Comparison of ENCODE assay signal across 17 cellular contexts in genomic region chr15:95470529-95470928, GRCh38.
DNase-seq lines count a peak whose midpoint lies in the region; ATAC-seq and TF ChIP-seq lines count a peak whose summit lies in the region.
"Had no signal": no experiment of that assay in that cellular context is flagged by ENCODE, and none has a peak within 500 bp of the region (broad histone marks: within the 10 kb centered on the region; RNA-seq: fewer than 3 reads in every experiment).

No MANE protein-coding gene starts in this region.

- H3K4me3 ChIP-seq in SJCRH30 = no peak overlapping the region
- H3K4me3 ChIP-seq in adrenal gland = no peak overlapping the region
- no peak overlapping the region for H3K4me3 ChIP-seq in left ventricle myocardium inferior
- no peak overlapping the region for H3K4me3 ChIP-seq in transverse colon
- H3K4me3 ChIP-seq: A549, GM12878, GM23248 had no signal

- DNase-seq in SJCRH30 = no peak
- no peak for DNase-seq in adrenal gland
- DNase-seq in left ventricle myocardium inferior = no peak
- DNase-seq in sciatic nerve (ENCODE audit: low spot score) = no peak
- no peak for DNase-seq in stimulated activated CD4-positive, alpha-beta T cell treated with anti-CD3 and anti-CD28 coated beads, Interleukin-4, amount 100 ng/mL, for 4 hours
- no peak for DNase-seq in SKM-1 treated with dmso at 0.1 percent for 144 hours (lab: John Stamatoyannopoulos, UW; ENCODE audit: unreplicated experiment)
- DNase-seq in transverse colon = no peak
- DNase-seq in erythroblast (lab: John Stamatoyannopoulos, UW) = no peak
- DNase-seq: DMS53, GM23248, MV-4-11, NCI-H1436, NCI-H2081, NCI-H510A treated with DMSO at 0.1 percent for 48 hours had no signal

- TF ChIP-seq EP300 in transverse colon (IDR thresholded peaks at IDR 0.05; ENCODE audit: low read depth) = no peak

- TF ChIP-seq CTCF in adrenal gland (IDR thresholded peaks at IDR 0.05) (no peak), left ventricle myocardium inferior (IDR thresholded peaks at IDR 0.05; ENCODE audit: borderline replicate concordance) (no peak), transverse colon (IDR thresholded peaks at IDR 0.05) (no peak)

- TF ChIP-seq POLR2A in adrenal gland (IDR thresholded peaks at IDR 0.05) = no peak
- TF ChIP-seq POLR2A in transverse colon (IDR thresholded peaks at IDR 0.05) = no peak
- TF ChIP-seq POLR2A in erythroblast (IDR thresholded peaks at IDR 0.05; ENCODE audit: low read length) = no peak

- H3K27me3 ChIP-seq in SJCRH30 = no peaks in the 10 kb centered on the region
- H3K27me3 ChIP-seq in adrenal gland = no peaks in the 10 kb centered on the region
- H3K27me3 ChIP-seq in left ventricle myocardium inferior (ENCODE audit: low read depth) = no peaks in the 10 kb centered on the region
- H3K27me3 ChIP-seq in transverse colon = no peaks in the 10 kb centered on the region

- in situ Hi-C loops in transverse colon (cut with MboI; ENCODE audit: low pct_ligation_motif_present in 1 of 4, low pct_unique_long_range_greater_than_20kb in 1 of 4, low sequenced_read_pairs in 3 of 4) = no loop called here

- H3K9me3 ChIP-seq in SJCRH30 (replicated peaks) (no peaks in the 10 kb centered on the region), adrenal gland (replicated peaks in 1 of 3) (no peaks in the 10 kb centered on the region), left ventricle myocardium inferior (replicated peaks) (no peaks in the 10 kb centered on the region), transverse colon (no peaks in the 10 kb centered on the region)
- H3K9me3 ChIP-seq: A549 had no signal

- H3K27ac ChIP-seq in SJCRH30 (peak overlapping the region; percentile 48; the same call in 1 of the 2 replicates), adrenal gland (peak overlapping the region in 3 of 5 donors; percentile 39 to 60 (median 54)), left ventricle myocardium inferior (replicated peaks) (peak overlapping the region; percentile 69), transverse colon (no peak overlapping the region)
- H3K27ac ChIP-seq: A549, GM23248 had no signal

- peak; percentile 44 for ATAC-seq in sciatic nerve
- ATAC-seq: A549, HCT116 had no signal

- peaks cover 22% of the 10 kb centered on the region for H3K4me1 ChIP-seq in SJCRH30
- peaks cover 0 to 16% of the 10 kb centered on the region in 2 donors for H3K4me1 ChIP-seq in adrenal gland (replicated peaks in 1 of 2)
- peaks cover 28% of the 10 kb centered on the region for H3K4me1 ChIP-seq in left ventricle myocardium inferior
- no peaks in the 10 kb centered on the region for H3K4me1 ChIP-seq in transverse colon
- H3K4me1 ChIP-seq: A549 had no signal

- intact Hi-C loops in adrenal gland (cut with DNase I) = loop anchor here in 1 of 2 donors (10.0 kb wide), 1 partner anchor 874 kb away; no protein-coding TSS in a partner anchor
- intact Hi-C loops in left ventricle myocardium inferior (cut with micrococcal nuclease) = no loop called here
- intact Hi-C loops in sciatic nerve (cut with DNase I) = no loop called here
- intact Hi-C loops in transverse colon (cut with DNase I; ENCODE audit: low total_unique reads) = no loop called here

- H3K36me3 ChIP-seq in SJCRH30 (no peaks in the 10 kb centered on the region), adrenal gland (replicated peaks in 1 of 2) (no peaks in the 10 kb centered on the region), left ventricle myocardium inferior (no peaks in the 10 kb centered on the region), transverse colon (no peaks in the 10 kb centered on the region)

- 25 to 41% (median 30%) methylated on average over 3 of the region's 3 CpGs for WGBS in adrenal gland, 4 donors
- WGBS in transverse colon (ENCODE audit: low coverage in 1 of 2), 2 donors = 48 to 49% methylated on average over 3 of the region's 3 CpGs

Comparison
In these comparisons a context has a peak if more than half of its experiments do, and no peak if none do; other contexts are left out.
1. H3K27ac ChIP-seq: peak in SJCRH30 (single experiment), adrenal gland (3 of 5) and left ventricle myocardium inferior (single experiment); none in transverse colon (0 of 4).